ENCODE assay signal across 8 cellular contexts in the genomic region with DNA sequence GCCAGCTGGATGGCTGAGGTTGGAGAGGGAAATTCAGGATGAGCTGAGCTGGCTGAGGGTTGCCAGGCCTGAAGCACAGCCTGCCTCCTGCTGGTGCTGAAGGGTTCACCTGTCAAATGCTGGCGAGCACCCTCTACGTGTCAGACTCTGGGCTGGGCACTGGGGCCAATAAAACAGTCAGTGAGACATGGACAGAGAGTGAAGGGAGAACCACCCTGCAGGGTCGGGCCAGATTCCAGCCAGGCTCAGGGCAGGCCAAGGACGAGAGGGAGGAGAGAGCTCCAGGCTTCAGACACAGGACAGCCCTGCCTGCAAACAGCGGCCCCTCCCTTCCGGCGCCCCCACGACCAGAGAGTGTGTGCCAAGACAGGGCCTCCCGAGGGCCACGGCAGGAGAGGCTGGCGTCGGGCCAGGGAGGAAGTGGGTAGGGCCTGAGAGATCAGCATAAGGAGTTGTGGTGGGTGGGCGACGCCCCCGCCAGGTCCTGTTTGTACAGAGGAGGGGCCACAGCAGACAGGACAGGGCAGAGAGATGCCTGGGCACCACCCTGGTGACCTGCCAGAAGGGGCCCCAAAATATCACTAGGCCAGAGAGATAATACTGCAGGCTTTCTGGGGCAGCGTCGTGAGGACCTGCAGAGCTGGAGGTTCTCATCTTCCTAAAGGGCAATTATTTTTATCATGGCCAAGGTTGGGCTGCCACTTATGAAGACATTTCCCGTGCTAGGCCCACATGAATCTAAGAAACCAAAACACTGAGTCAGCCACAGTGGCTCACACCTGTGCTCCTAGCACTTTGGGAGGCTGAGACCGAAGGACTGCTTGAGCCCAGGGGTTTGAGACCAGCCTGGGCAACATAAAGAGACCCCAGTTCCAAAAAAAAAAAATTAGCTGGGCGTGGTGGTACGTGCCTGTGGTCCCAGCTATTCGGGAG.
DNase-seq lines count a peak whose midpoint lies in the region; ATAC-seq lines count a peak whose summit lies in the region.

No MANE protein-coding gene starts in this region.

- ATAC-seq in esophagus mucosa (peak; percentile 70), HG03097 (IDR thresholded peaks at IDR 0.05; ENCODE audit: low FRiP score, unreplicated experiment) (no peak)

- DNase-seq in Daoy (ENCODE audit: low read depth) (peak; percentile 80), MV-4-11 (lab: John Stamatoyannopoulos, UW) (peak; percentile 74), NCI-H2081 treated with DMSO at 0.1 percent for 48 hours (lab: John Stamatoyannopoulos, UW) (no peak), NCI-H187 treated with DMSO at 0.1 percent for 48 hours (lab: John Stamatoyannopoulos, UW) (no peak)
- peak; percentile 39 for DNase-seq in activated CD8-positive, alpha-beta memory T cell treated with anti-CD3 and anti-CD28 coated beads, Interleukin-2, amount 50 U/mL, for 24 hours (ENCODE audit: extremely low read depth)
- DNase-seq in stimulated activated CD4-positive, alpha-beta T cell treated with anti-CD3 and anti-CD28 coated beads, Interleukin-1b, Interleukin-23, amount 100 ng/mL, for 1 hour (ENCODE audit: low read depth in 2 of 2) = peak; percentile 49 to 59

Comparison
In these comparisons a context has a peak if more than half of its experiments do, and no peak if none do; other contexts are left out.
1. DNase-seq: peak in Daoy (single experiment), MV-4-11 (single experiment), activated CD8-positive, alpha-beta memory T cell treated with anti-CD3 and anti-CD28 coated beads, Interleukin-2, amount 50 U/mL, for 24 hours (single experiment) and stimulated activated CD4-positive, alpha-beta T cell treated with anti-CD3 and anti-CD28 coated beads, Interleukin-1b, Interleukin-23, amount 100 ng/mL, for 1 hour (2 of 2); none in NCI-H2081 treated with DMSO at 0.1 percent for 48 hours (single experiment) and NCI-H187 treated with DMSO at 0.1 percent for 48 hours (single experiment).